10 cellular contexts compared by ENCODE assay signal in genomic region chr7:28808786-28809533, GRCh38.
A peak's percentile ranks its signal among the peaks of the same experiment; 100 is the strongest.
DNase-seq lines count a peak whose midpoint lies in the region; ATAC-seq, FAIRE-seq and TF ChIP-seq lines count a peak whose summit lies in the region.
"Had no signal": no experiment of that assay in that cellular context is flagged by ENCODE, and none has a peak within 500 bp of the region (broad histone marks: within the 10 kb centered on the region; RNA-seq: fewer than 3 reads in every experiment).

No MANE protein-coding gene starts in this region.

- H3K36me3 ChIP-seq in GM12878 (ENCODE audit: control insufficient read depth in 2 of 2, insufficient read depth in 2 of 2, low read length in 1 of 2) = peaks cover 0 to 12% of the 10 kb centered on the region in 2 experiments; a peak in 2 of 4 replicates

- no peak for FAIRE-seq in GM12878 (lab: Jason Lieb, UNC)

- POLR2A ChIA-PET in GM12878 (lab: Charles Lee) = no interaction called here
- POLR2A ChIA-PET in RWPE1 (lab: Yijun Ruan, JAX; ENCODE audit: low non-redundant PET) = no interaction called here

- BruUV-seq in GM12878 (replicated peaks; lab: Mats Ljungman, UMichigan) = no TSS peak

- no peak overlapping the region for H3K4me3 ChIP-seq in GM12878
- H3K4me3 ChIP-seq: hepatocyte had no signal

- WGBS in GM12878 (ENCODE audit: insufficient coverage, insufficient replicate concordance, low lambda C conversion rate, missing lambda C conversion rate) = 74% methylated on average over 23 of the region's 23 CpGs

- no peak overlapping the region for H3K27ac ChIP-seq in GM12878 (ENCODE audit: control insufficient read depth, insufficient read depth)
- H3K27ac ChIP-seq in RWPE1 = no peak overlapping the region
- H3K27ac ChIP-seq: hepatocyte had no signal

- no peak overlapping the region for H3K4me2 ChIP-seq in GM12878 (ENCODE audit: control insufficient read depth, insufficient read depth)
- H3K4me2 ChIP-seq: hepatocyte had no signal

- no peak for TF ChIP-seq POLR2A in GM12878 (IDR thresholded peaks at IDR 0.05; ENCODE audit: low read depth, low read length)

- DNase-seq in GM12878 (ENCODE audit: low read depth, low spot score) (no peak), mucosa of gallbladder (ENCODE audit: low spot score) (peak; percentile 31), NCI-H2227 (lab: John Stamatoyannopoulos, UW; ENCODE audit: unreplicated experiment) (no peak), omental fat pad (ENCODE audit: low spot score) (no peak), RWPE1 (ENCODE audit: low spot score) (no peak)
- DNase-seq: activated CD4-positive, alpha-beta T cell treated with anti-CD3 and anti-CD28 coated beads for 4 hours had no signal

- no peaks in the 10 kb centered on the region for H3K79me2 ChIP-seq in GM12878 (ENCODE audit: control insufficient read depth, insufficient read depth, low read length)
- H3K79me2 ChIP-seq: hepatocyte had no signal

- RAD21 ChIA-PET in GM12878 (lab: Charles Lee; ENCODE audit: unreplicated experiment) = interaction anchor here (0.6 kb wide), 1 partner anchor 591 kb away, joined by 3 read pairs; no protein-coding TSS in a partner anchor

- TF ChIP-seq RAD21 in GM12878 (IDR thresholded peaks at IDR 0.05; ENCODE audit: insufficient read depth, low read depth, low read length) = no peak

- H3K27me3 ChIP-seq in GM12878 (replicated peaks in 1 of 2; ENCODE audit: control insufficient read depth in 2 of 2, insufficient read depth in 2 of 2, low read length in 1 of 2) = no peaks in the 10 kb centered on the region
- H3K27me3 ChIP-seq: hepatocyte had no signal

- ATAC-seq in HG03175 (IDR thresholded peaks at IDR 0.05; ENCODE audit: unreplicated experiment) (peak; percentile 32), GM12878 (peak; percentile 30; the same call in 2 of the 3 replicates), omental fat pad (ENCODE audit: low FRiP score) (no peak), HG02588 (IDR thresholded peaks at IDR 0.05; ENCODE audit: unreplicated experiment) (no peak)

- no peaks in the 10 kb centered on the region for H4K20me1 ChIP-seq in GM12878 (ENCODE audit: control insufficient read depth, insufficient read depth)

- H3K9me3 ChIP-seq in GM12878 (replicated peaks; ENCODE audit: control insufficient read depth, insufficient read depth, low read length) = no peaks in the 10 kb centered on the region

- no peak for TF ChIP-seq EP300 in GM12878 (IDR thresholded peaks at IDR 0.05; ENCODE audit: borderline replicate concordance in 1 of 2, control insufficient read depth in 1 of 2, low read depth in 2 of 2, low read length in 2 of 2)

- SMC1A ChIA-PET in GM12878 (lab: Charles Lee; ENCODE audit: uncharacterized antibody, unreplicated experiment) = interaction anchor here (1.6 kb wide), 1 partner anchor 18 kb away, joined by 4 read pairs; no protein-coding TSS in a partner anchor

- no peak overlapping the region for H2AFZ ChIP-seq in GM12878 (ENCODE audit: control insufficient read depth, low read depth, low read length)
- H2AFZ ChIP-seq: hepatocyte had no signal

- H3K9ac ChIP-seq in GM12878 (ENCODE audit: control insufficient read depth, insufficient read depth, low read length) = no peak overlapping the region

- intact Hi-C loops in GM12878 (cut with micrococcal nuclease; ENCODE audit: unreplicated experiment) = no loop called here

- TF ChIP-seq CTCF in GM12872 (IDR thresholded peaks at IDR 0.05; ENCODE audit: insufficient read depth, low read depth, low read length) = 0 out of 3 replicates have a peak, but pooled peaks have one; percentile 10
- no peak for TF ChIP-seq CTCF in GM12878 (IDR thresholded peaks at IDR 0.05 in 2 of 3, conservative IDR thresholded peaks at IDR 0.05 in 1 of 3; ENCODE audit: control insufficient read depth in 2 of 3, extremely low read depth in 1 of 3, insufficient read depth in 1 of 3, low read depth in 3 of 3, low read length in 3 of 3)
- no peak for TF ChIP-seq CTCF in omental fat pad (IDR thresholded peaks at IDR 0.05)
- TF ChIP-seq CTCF in RWPE1 (conservative IDR thresholded peaks at IDR 0.05; ENCODE audit: low read depth) = no peak

- CTCF ChIA-PET in GM12878 (lab: Yijun Ruan, JAX) = interaction anchor here (1.1 kb wide), 1 partner anchor 17 kb away, joined by 3 read pairs; no protein-coding TSS in a partner anchor
- CTCF ChIA-PET in RWPE1 (lab: Yijun Ruan, JAX) = interaction anchor here (0.5 kb wide), 1 partner anchor 127 kb away, joined by 4 read pairs; no protein-coding TSS in a partner anchor

- peaks cover 28% of the 10 kb centered on the region for H3K4me1 ChIP-seq in GM12878 (ENCODE audit: control insufficient read depth, insufficient read depth, low read length)

- in situ Hi-C loops in GM12878 (cut with MboI) = no loop called here

TF ChIP-seq in GM12878, 131 proteins besides CTCF, POLR2A, EP300 and RAD21:
- no peak for TF ChIP-seq SIX5 (IDR thresholded peaks at IDR 0.05; ENCODE audit: low read depth, low read length, severe bottlenecking)
- no peak for TF ChIP-seq CUX1 (IDR thresholded peaks at IDR 0.05; ENCODE audit: insufficient replicate concordance, low read depth, low read length)
- TF ChIP-seq PAX8 (IDR thresholded peaks at IDR 0.05) = no peak
- TF ChIP-seq SREBF1 (IDR thresholded peaks at IDR 0.05; ENCODE audit: low read length) = no peak
- TF ChIP-seq FOXK2 (IDR thresholded peaks at IDR 0.05) = no peak
- no peak for TF ChIP-seq POU2F2 (IDR thresholded peaks at IDR 0.05; ENCODE audit: borderline replicate concordance, low read depth, low read length)
- TF ChIP-seq NFYA (IDR thresholded peaks at IDR 0.05; ENCODE audit: borderline replicate concordance, low read depth, low read length) = no peak
- TF ChIP-seq NKRF (conservative IDR thresholded peaks at IDR 0.05) = no peak
- TF ChIP-seq TARDBP (IDR thresholded peaks at IDR 0.05; ENCODE audit: borderline replicate concordance) = no peak
- no peak for TF ChIP-seq TCF12 (IDR thresholded peaks at IDR 0.05; ENCODE audit: low read depth, low read length)
- no peak for TF ChIP-seq GATAD2B (conservative IDR thresholded peaks at IDR 0.05; ENCODE audit: low read depth)
- no peak for TF ChIP-seq TCF3 (IDR thresholded peaks at IDR 0.05; ENCODE audit: borderline replicate concordance, insufficient read depth, low read depth, low read length)

Comparison
In these comparisons a context has a peak if more than half of its experiments do, and no peak if none do; other contexts are left out.
1. ATAC-seq: peak in HG03175 (single experiment) and GM12878 (single experiment); none in omental fat pad (single experiment) and HG02588 (single experiment).